17 cellular contexts compared by ENCODE assay signal in genomic region chr13:46166221-46166584, GRCh38. TPM values are rescaled to one million over a fixed set of nuclear protein-coding genes. Genes with fewer than 3 reads are reported as not detected.
DNase-seq lines count a peak whose midpoint lies in the region; ATAC-seq and TF ChIP-seq lines count a peak whose summit lies in the region.
"Had no signal": no experiment of that assay in that cellular context is flagged by ENCODE, and none has a peak within 500 bp of the region (broad histone marks: within the 10 kb centered on the region; RNA-seq: fewer than 3 reads in every experiment).

No MANE protein-coding gene starts in this region.

- H3K27ac Mint-ChIP-seq in CD14-positive monocyte (peak overlapping the region; percentile 77 to 96 (median 84)), T-cell (peak overlapping the region; percentile 87 to 93), memory B cell (peak overlapping the region; percentile 84)

- H3K9me3 Mint-ChIP-seq in CD14-positive monocyte (no peaks in the 10 kb centered on the region), T-cell (no peaks in the 10 kb centered on the region), memory B cell (no peaks in the 10 kb centered on the region)

- TF ChIP-seq POLR2A in esophagus squamous epithelium (IDR thresholded peaks at IDR 0.05) = no peak

- CTCF ChIA-PET in T-cell (lab: Charles Lee) = interaction anchor here in 1 of 2 donors (0.8 to 2.7 kb wide), 4 partner anchors 10 to 45 kb away, joined by 3 to 16 read pairs (median 9); no protein-coding TSS in a partner anchor

- H3K36me3 Mint-ChIP-seq in CD14-positive monocyte (peaks cover 51 to 72% of the 10 kb centered on the region in 2 donors), T-cell (peaks cover 19% of the 10 kb centered on the region), memory B cell (peaks cover 26% of the 10 kb centered on the region)

- H3K27me3 Mint-ChIP-seq in CD14-positive monocyte (ENCODE audit: low read depth in 3 of 3) (no peaks in the 10 kb centered on the region), T-cell (no peaks in the 10 kb centered on the region), memory B cell (no peaks in the 10 kb centered on the region)

- peaks cover 83% of the 10 kb centered on the region for H3K4me1 Mint-ChIP-seq in CD14-positive monocyte
- H3K4me1 Mint-ChIP-seq in T-cell = peaks cover 80 to 88% (median 86%) of the 10 kb centered on the region in 3 donors
- H3K4me1 Mint-ChIP-seq in memory B cell = peaks cover 68% of the 10 kb centered on the region

- H3K4me3 ChIP-seq in GM12865 (ENCODE audit: low read depth, low read length) = peak overlapping the region; percentile 66
- H3K4me3 ChIP-seq in esophagus squamous epithelium = no peak overlapping the region
- H3K4me3 ChIP-seq: K562, right atrium auricular region had no signal

- TF ChIP-seq CTCF in CD14-positive monocyte (IDR thresholded peaks at IDR 0.05) (no peak), GM12865 (IDR thresholded peaks at IDR 0.05; ENCODE audit: insufficient read depth, low read depth, low read length, missing control alignments) (no peak), esophagus squamous epithelium (IDR thresholded peaks at IDR 0.05) (no peak)

- H3K27me3 ChIP-seq in esophagus squamous epithelium = peaks cover 0 to 6% (median 0%) of the 10 kb centered on the region in 4 donors
- H3K27me3 ChIP-seq: left lung, right atrium auricular region had no signal

- POLR2A ChIA-PET in T-cell (lab: Charles Lee) = interaction anchor here in 1 of 2 donors (0.6 kb wide), 1 partner anchor 8 kb away, joined by 8 read pairs; no protein-coding TSS in a partner anchor

- 62 to 81% methylated on average over 1 of the region's 1 CpG for WGBS in esophagus squamous epithelium, 2 donors

- ATAC-seq in T-cell (replicated peaks in 1 of 4) (no peak), memory B cell (ENCODE audit: low read depth) (no peak)
- ATAC-seq: left lung had no signal

- peak overlapping the region in 1 of 2 donors; percentile 2 for H3K4me3 Mint-ChIP-seq in CD14-positive monocyte
- H3K4me3 Mint-ChIP-seq in T-cell = peak overlapping the region; percentile 32 to 56 (median 54)
- peak overlapping the region; percentile 9 for H3K4me3 Mint-ChIP-seq in memory B cell

- no peak overlapping the region for H3K27ac ChIP-seq in esophagus squamous epithelium
- H3K27ac ChIP-seq: right atrium auricular region had no signal

- peaks cover 0 to 23% (median 0%) of the 10 kb centered on the region in 3 donors for H3K4me1 ChIP-seq in esophagus squamous epithelium
- H3K4me1 ChIP-seq: right atrium auricular region had no signal

- no peaks in the 10 kb centered on the region for H3K9me3 ChIP-seq in esophagus squamous epithelium
- H3K9me3 ChIP-seq: left lung, right atrium auricular region had no signal

- intact Hi-C loops in CD14-positive monocyte (cut with micrococcal nuclease) = loop anchor here (5.0 to 10.0 kb wide), 4 partner anchors 46 to 156 kb away; partner anchors contain the start of gene LRRC63 (in 2 of the 2)
- intact Hi-C loops in head of caudate nucleus (cut with DNase I) = no loop called here
- intact Hi-C loops in esophagus squamous epithelium (cut with DNase I) = no loop called here

- DNase-seq in CD14-positive monocyte (ENCODE audit: low spot score) (no peak), GM12865 (ENCODE audit: low read depth) (peak; percentile 49), T-cell (no peak), memory B cell (ENCODE audit: low spot score in 2 of 2) (no peak), GM03348 (ENCODE audit: low spot score) (no peak), head of caudate nucleus (no peak), NCI-H1092 (lab: John Stamatoyannopoulos, UW) (no peak), esophagus squamous epithelium (lab: John Stamatoyannopoulos, UW) (no peak)
- DNase-seq: activated CD8-positive, alpha-beta memory T cell treated with anti-CD3 and anti-CD28 coated beads, Interleukin-2, amount 50 U/mL, for 48 hours; cortex of kidney; left lung; NCI-H187; NCI-H526 treated with DMSO at 0.1 percent for 48 hours had no signal

- no peaks in the 10 kb centered on the region for H3K36me3 ChIP-seq in esophagus squamous epithelium
- H3K36me3 ChIP-seq: right atrium auricular region had no signal

RNA-seq across cellular contexts. Expression of gene LCP1, which starts 15.8 kb away (rescaled TPM):
- 1,000 to 10,000 TPM; 1,636 to 2,003 TPM for polyA plus RNA-seq in CD14-positive monocyte
- total RNA-seq in T-cell = 100 to 1,000 TPM; 338 to 574 (median 413) TPM
- total RNA-seq in esophagus squamous epithelium = 10 to 100 TPM in 3 of 4 donors, 1 to 10 TPM in 1; 8.7 to 33.9 (median 21.9) TPM

RNA-seq across cellular contexts. Expression of gene LRRC63, which starts 45.5 kb away (rescaled TPM):
- not detected for polyA plus RNA-seq in CD14-positive monocyte
- under 1 TPM; 0.43 to 0.82 (median 0.54) TPM for total RNA-seq in T-cell
- not detected for total RNA-seq in esophagus squamous epithelium
- total RNA-seq: right atrium auricular region had no signal
- polyA plus RNA-seq: BJ, fibroblast of lung had no signal

Comparison
In these comparisons a context has a peak if more than half of its experiments do, and no peak if none do; other contexts are left out.
1. RNA of gene LCP1, which starts 15.8 kb away (total RNA-seq): 338 to 574 TPM in T-cell; 8.7 to 33.9 TPM in esophagus squamous epithelium; every median in the first group is over 4 times any median in the second.
2. intact Hi-C loops: an anchor here in CD14-positive monocyte (5.0 to 10.0 kb wide); none called in head of caudate nucleus and esophagus squamous epithelium.
3. Peak in every context shown above with its lines, with median percentiles within 50 percentile points of each other: H3K27ac Mint-ChIP-seq.